ENCODE assay signal across 1 cellular context in genomic region chr17:17760872-17761550, GRCh38.
TF ChIP-seq lines count a peak whose summit lies in the region.

No MANE protein-coding gene starts in this region.

TF ChIP-seq in H1, 55 proteins besides CTCF, POLR2A, EP300 and RAD21:
- TF ChIP-seq E2F6 (IDR thresholded peaks at IDR 0.05), result no peak
- no peak for TF ChIP-seq KDM5A (IDR thresholded peaks at IDR 0.05; ENCODE audit: low read length)
- TF ChIP-seq POLR2AphosphoS5 (IDR thresholded peaks at IDR 0.05; ENCODE audit: low read depth, low read length), result no peak
- no peak for TF ChIP-seq SUZ12 (IDR thresholded peaks at IDR 0.05; ENCODE audit: low read length)
- TF ChIP-seq GTF2F1 (IDR thresholded peaks at IDR 0.05; ENCODE audit: borderline replicate concordance, low read depth, low read length), result no peak
- TF ChIP-seq RFX5 (IDR thresholded peaks at IDR 0.05; ENCODE audit: borderline replicate concordance, low read depth, low read length), result no peak
- TF ChIP-seq ZNF274 (IDR thresholded peaks at IDR 0.05; ENCODE audit: borderline replicate concordance, extremely low read depth, low read length), result no peak
- no peak for TF ChIP-seq SP1 (IDR thresholded peaks at IDR 0.05; ENCODE audit: low read depth, low read length)
- TF ChIP-seq KDM4A (IDR thresholded peaks at IDR 0.05; ENCODE audit: low read depth, low read length, severe bottlenecking), result no peak
- TF ChIP-seq SIX5 (IDR thresholded peaks at IDR 0.05; ENCODE audit: low read depth, low read length), result no peak
- TF ChIP-seq ATF3 (IDR thresholded peaks at IDR 0.05; ENCODE audit: insufficient read depth, low read depth, low read length), result no peak
- no peak for TF ChIP-seq JUN (IDR thresholded peaks at IDR 0.05; ENCODE audit: low read depth, low read length)
- no peak for TF ChIP-seq CBX5 (IDR thresholded peaks at IDR 0.05; ENCODE audit: low read depth, low read length)
- no peak for TF ChIP-seq EZH2 (IDR thresholded peaks at IDR 0.05; ENCODE audit: low read depth, low read length, severe bottlenecking)
